In the genomic region with DNA sequence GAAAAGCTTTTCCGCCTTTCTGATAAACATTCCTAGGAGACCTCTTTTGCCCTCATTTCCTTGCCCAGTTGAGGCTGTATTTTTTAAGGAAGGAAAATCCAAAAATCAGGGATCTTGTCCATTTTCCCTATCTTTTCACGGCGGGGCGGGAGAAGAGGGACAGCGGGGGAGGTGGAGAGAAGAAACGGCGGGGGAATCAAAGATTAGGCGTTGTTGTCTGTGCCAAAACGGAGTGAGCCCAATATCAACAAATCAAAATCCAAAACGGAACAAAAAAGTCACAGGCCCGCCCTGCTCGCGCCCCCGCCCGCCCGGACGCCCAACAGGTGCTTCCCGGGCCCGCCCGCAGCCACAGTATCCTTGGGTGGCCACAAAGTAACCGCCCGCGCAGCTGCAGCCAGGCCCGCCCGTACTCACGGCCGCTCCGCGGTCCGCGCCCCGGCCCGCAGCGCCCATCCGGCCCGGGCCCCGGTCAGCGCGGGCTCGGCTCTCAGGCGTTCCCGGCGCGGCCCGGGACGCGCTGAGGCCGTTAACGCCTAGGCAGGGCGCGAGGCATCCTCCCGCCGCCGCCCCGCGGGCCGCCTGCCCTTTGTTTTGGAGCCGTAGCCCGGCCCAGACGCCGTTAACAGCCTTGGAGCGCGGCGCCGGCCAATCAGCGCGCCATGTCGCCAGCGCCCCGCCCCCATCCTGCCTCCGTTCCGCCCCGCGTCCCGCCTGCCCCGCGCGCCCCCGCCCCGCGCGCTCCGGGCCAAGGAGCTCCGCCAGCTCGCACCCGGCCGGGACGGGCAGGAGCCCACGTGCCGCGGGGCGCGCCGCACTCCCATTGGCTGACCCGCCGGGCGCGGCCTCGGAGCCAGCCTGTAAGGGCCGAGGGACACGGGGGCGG, we compare ENCODE assay signal across 1 cellular context.
A peak's percentile ranks its signal among the peaks of the same experiment; 100 is the strongest.
TF ChIP-seq lines count a peak whose summit lies in the region.

A gene with protein sequence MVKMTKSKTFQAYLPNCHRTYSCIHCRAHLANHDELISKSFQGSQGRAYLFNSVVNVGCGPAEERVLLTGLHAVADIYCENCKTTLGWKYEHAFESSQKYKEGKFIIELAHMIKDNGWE (minus strand): TSS at position 597 of the 886 bp plus-strand sequence. CDS start 25,050 bp downstream, outside the sequence.

TF ChIP-seq in HepG2, 621 proteins besides CTCF, POLR2A, EP300 and RAD21 (continued from another document and continues in another):
- TF ChIP-seq, protein P1, sequence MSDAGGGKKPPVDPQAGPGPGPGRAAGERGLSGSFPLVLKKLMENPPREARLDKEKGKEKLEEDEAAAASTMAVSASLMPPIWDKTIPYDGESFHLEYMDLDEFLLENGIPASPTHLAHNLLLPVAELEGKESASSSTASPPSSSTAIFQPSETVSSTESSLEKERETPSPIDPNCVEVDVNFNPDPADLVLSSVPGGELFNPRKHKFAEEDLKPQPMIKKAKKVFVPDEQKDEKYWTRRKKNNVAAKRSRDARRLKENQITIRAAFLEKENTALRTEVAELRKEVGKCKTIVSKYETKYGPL (CRISPR knock-in tag; IDR thresholded peaks at IDR 0.05) = peak; percentile 47; the same call in 1 of the 2 replicates
- TF ChIP-seq MEF2D (CRISPR knock-in tag; IDR thresholded peaks at IDR 0.05) = no peak
- peak; percentile 79; the same call in 1 of the 2 replicates for TF ChIP-seq KDM5B (CRISPR knock-in tag; IDR thresholded peaks at IDR 0.05; ENCODE audit: borderline replicate concordance)
- no peak for TF ChIP-seq NR3C1 (CRISPR knock-in tag; IDR thresholded peaks at IDR 0.05)
- TF ChIP-seq ZNF776 (CRISPR knock-in tag; IDR thresholded peaks at IDR 0.05) = peak; percentile 86; the same call in 1 of the 2 replicates
- TF ChIP-seq, protein P2, sequence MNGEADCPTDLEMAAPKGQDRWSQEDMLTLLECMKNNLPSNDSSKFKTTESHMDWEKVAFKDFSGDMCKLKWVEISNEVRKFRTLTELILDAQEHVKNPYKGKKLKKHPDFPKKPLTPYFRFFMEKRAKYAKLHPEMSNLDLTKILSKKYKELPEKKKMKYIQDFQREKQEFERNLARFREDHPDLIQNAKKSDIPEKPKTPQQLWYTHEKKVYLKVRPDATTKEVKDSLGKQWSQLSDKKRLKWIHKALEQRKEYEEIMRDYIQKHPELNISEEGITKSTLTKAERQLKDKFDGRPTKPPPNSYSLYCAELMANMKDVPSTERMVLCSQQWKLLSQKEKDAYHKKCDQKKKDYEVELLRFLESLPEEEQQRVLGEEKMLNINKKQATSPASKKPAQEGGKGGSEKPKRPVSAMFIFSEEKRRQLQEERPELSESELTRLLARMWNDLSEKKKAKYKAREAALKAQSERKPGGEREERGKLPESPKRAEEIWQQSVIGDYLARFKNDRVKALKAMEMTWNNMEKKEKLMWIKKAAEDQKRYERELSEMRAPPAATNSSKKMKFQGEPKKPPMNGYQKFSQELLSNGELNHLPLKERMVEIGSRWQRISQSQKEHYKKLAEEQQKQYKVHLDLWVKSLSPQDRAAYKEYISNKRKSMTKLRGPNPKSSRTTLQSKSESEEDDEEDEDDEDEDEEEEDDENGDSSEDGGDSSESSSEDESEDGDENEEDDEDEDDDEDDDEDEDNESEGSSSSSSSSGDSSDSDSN (CRISPR knock-in tag; IDR thresholded peaks at IDR 0.05) = peak; percentile 43; the same call in 1 of the 2 replicates
- TF ChIP-seq, protein P3, sequence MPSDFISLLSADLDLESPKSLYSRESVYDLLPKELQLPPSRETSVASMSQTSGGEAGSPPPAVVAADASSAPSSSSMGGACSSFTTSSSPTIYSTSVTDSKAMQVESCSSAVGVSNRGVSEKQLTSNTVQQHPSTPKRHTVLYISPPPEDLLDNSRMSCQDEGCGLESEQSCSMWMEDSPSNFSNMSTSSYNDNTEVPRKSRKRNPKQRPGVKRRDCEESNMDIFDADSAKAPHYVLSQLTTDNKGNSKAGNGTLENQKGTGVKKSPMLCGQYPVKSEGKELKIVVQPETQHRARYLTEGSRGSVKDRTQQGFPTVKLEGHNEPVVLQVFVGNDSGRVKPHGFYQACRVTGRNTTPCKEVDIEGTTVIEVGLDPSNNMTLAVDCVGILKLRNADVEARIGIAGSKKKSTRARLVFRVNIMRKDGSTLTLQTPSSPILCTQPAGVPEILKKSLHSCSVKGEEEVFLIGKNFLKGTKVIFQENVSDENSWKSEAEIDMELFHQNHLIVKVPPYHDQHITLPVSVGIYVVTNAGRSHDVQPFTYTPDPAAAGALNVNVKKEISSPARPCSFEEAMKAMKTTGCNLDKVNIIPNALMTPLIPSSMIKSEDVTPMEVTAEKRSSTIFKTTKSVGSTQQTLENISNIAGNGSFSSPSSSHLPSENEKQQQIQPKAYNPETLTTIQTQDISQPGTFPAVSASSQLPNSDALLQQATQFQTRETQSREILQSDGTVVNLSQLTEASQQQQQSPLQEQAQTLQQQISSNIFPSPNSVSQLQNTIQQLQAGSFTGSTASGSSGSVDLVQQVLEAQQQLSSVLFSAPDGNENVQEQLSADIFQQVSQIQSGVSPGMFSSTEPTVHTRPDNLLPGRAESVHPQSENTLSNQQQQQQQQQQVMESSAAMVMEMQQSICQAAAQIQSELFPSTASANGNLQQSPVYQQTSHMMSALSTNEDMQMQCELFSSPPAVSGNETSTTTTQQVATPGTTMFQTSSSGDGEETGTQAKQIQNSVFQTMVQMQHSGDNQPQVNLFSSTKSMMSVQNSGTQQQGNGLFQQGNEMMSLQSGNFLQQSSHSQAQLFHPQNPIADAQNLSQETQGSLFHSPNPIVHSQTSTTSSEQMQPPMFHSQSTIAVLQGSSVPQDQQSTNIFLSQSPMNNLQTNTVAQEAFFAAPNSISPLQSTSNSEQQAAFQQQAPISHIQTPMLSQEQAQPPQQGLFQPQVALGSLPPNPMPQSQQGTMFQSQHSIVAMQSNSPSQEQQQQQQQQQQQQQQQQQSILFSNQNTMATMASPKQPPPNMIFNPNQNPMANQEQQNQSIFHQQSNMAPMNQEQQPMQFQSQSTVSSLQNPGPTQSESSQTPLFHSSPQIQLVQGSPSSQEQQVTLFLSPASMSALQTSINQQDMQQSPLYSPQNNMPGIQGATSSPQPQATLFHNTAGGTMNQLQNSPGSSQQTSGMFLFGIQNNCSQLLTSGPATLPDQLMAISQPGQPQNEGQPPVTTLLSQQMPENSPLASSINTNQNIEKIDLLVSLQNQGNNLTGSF (CRISPR knock-in tag; IDR thresholded peaks at IDR 0.05) = 0 out of 2 replicates have a peak, but pooled peaks have one; percentile 82
- no peak for TF ChIP-seq ZBTB7B (CRISPR knock-in tag; IDR thresholded peaks at IDR 0.05)
- peak; percentile 46; the same call in 1 of the 2 replicates for TF ChIP-seq HOXA9 (CRISPR knock-in tag; IDR thresholded peaks at IDR 0.05; ENCODE audit: borderline replicate concordance)
- TF ChIP-seq SALL1 (CRISPR knock-in tag; IDR thresholded peaks at IDR 0.05) = peak; percentile 87
- peak; percentile 34; the same call in 1 of the 2 replicates for TF ChIP-seq ZNF253 (CRISPR knock-in tag; IDR thresholded peaks at IDR 0.05; ENCODE audit: borderline replicate concordance)
- TF ChIP-seq FOXO1 (CRISPR knock-in tag; IDR thresholded peaks at IDR 0.05) = no peak
- peak; percentile 83 for TF ChIP-seq ZFY (CRISPR knock-in tag; IDR thresholded peaks at IDR 0.05)
- TF ChIP-seq TARDBP (CRISPR knock-in tag; IDR thresholded peaks at IDR 0.05) = no peak
- TF ChIP-seq, protein P4, sequence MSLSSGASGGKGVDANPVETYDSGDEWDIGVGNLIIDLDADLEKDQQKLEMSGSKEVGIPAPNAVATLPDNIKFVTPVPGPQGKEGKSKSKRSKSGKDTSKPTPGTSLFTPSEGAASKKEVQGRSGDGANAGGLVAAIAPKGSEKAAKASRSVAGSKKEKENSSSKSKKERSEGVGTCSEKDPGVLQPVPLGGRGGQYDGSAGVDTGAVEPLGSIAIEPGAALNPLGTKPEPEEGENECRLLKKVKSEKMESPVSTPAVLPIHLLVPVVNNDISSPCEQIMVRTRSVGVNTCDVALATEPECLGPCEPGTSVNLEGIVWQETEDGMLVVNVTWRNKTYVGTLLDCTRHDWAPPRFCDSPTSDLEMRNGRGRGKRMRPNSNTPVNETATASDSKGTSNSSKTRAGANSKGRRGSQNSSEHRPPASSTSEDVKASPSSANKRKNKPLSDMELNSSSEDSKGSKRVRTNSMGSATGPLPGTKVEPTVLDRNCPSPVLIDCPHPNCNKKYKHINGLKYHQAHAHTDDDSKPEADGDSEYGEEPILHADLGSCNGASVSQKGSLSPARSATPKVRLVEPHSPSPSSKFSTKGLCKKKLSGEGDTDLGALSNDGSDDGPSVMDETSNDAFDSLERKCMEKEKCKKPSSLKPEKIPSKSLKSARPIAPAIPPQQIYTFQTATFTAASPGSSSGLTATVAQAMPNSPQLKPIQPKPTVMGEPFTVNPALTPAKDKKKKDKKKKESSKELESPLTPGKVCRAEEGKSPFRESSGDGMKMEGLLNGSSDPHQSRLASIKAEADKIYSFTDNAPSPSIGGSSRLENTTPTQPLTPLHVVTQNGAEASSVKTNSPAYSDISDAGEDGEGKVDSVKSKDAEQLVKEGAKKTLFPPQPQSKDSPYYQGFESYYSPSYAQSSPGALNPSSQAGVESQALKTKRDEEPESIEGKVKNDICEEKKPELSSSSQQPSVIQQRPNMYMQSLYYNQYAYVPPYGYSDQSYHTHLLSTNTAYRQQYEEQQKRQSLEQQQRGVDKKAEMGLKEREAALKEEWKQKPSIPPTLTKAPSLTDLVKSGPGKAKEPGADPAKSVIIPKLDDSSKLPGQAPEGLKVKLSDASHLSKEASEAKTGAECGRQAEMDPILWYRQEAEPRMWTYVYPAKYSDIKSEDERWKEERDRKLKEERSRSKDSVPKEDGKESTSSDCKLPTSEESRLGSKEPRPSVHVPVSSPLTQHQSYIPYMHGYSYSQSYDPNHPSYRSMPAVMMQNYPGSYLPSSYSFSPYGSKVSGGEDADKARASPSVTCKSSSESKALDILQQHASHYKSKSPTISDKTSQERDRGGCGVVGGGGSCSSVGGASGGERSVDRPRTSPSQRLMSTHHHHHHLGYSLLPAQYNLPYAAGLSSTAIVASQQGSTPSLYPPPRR (CRISPR knock-in tag; IDR thresholded peaks at IDR 0.05; ENCODE audit: borderline replicate concordance) = no peak
- TF ChIP-seq MXI1 (IDR thresholded peaks at IDR 0.05; ENCODE audit: borderline replicate concordance, low read depth, low read length) = no peak; the same call in 2 of the 3 replicates
- peak; percentile 88; the same call in 1 of the 2 replicates for TF ChIP-seq NFKB2 (CRISPR knock-in tag; IDR thresholded peaks at IDR 0.05; ENCODE audit: borderline replicate concordance)
- TF ChIP-seq, protein P5, sequence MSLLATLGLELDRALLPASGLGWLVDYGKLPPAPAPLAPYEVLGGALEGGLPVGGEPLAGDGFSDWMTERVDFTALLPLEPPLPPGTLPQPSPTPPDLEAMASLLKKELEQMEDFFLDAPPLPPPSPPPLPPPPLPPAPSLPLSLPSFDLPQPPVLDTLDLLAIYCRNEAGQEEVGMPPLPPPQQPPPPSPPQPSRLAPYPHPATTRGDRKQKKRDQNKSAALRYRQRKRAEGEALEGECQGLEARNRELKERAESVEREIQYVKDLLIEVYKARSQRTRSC (CRISPR knock-in tag; IDR thresholded peaks at IDR 0.05; ENCODE audit: low read depth) = no peak
- TF ChIP-seq ZNF556 (CRISPR knock-in tag; IDR thresholded peaks at IDR 0.05; ENCODE audit: borderline replicate concordance) = no peak
- TF ChIP-seq, protein P6, sequence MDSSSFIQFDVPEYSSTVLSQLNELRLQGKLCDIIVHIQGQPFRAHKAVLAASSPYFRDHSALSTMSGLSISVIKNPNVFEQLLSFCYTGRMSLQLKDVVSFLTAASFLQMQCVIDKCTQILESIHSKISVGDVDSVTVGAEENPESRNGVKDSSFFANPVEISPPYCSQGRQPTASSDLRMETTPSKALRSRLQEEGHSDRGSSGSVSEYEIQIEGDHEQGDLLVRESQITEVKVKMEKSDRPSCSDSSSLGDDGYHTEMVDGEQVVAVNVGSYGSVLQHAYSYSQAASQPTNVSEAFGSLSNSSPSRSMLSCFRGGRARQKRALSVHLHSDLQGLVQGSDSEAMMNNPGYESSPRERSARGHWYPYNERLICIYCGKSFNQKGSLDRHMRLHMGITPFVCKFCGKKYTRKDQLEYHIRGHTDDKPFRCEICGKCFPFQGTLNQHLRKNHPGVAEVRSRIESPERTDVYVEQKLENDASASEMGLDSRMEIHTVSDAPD (CRISPR knock-in tag; IDR thresholded peaks at IDR 0.05) = no peak
- TF ChIP-seq, protein P7, sequence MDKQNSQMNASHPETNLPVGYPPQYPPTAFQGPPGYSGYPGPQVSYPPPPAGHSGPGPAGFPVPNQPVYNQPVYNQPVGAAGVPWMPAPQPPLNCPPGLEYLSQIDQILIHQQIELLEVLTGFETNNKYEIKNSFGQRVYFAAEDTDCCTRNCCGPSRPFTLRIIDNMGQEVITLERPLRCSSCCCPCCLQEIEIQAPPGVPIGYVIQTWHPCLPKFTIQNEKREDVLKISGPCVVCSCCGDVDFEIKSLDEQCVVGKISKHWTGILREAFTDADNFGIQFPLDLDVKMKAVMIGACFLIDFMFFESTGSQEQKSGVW (CRISPR knock-in tag; IDR thresholded peaks at IDR 0.05; ENCODE audit: borderline replicate concordance) = no peak
- TF ChIP-seq ZSCAN9 (CRISPR knock-in tag; IDR thresholded peaks at IDR 0.05; ENCODE audit: borderline replicate concordance) = no peak
- TF ChIP-seq, protein P8, sequence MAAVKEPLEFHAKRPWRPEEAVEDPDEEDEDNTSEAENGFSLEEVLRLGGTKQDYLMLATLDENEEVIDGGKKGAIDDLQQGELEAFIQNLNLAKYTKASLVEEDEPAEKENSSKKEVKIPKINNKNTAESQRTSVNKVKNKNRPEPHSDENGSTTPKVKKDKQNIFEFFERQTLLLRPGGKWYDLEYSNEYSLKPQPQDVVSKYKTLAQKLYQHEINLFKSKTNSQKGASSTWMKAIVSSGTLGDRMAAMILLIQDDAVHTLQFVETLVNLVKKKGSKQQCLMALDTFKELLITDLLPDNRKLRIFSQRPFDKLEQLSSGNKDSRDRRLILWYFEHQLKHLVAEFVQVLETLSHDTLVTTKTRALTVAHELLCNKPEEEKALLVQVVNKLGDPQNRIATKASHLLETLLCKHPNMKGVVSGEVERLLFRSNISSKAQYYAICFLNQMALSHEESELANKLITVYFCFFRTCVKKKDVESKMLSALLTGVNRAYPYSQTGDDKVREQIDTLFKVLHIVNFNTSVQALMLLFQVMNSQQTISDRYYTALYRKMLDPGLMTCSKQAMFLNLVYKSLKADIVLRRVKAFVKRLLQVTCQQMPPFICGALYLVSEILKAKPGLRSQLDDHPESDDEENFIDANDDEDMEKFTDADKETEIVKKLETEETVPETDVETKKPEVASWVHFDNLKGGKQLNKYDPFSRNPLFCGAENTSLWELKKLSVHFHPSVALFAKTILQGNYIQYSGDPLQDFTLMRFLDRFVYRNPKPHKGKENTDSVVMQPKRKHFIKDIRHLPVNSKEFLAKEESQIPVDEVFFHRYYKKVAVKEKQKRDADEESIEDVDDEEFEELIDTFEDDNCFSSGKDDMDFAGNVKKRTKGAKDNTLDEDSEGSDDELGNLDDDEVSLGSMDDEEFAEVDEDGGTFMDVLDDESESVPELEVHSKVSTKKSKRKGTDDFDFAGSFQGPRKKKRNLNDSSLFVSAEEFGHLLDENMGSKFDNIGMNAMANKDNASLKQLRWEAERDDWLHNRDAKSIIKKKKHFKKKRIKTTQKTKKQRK (IDR thresholded peaks at IDR 0.05; ENCODE audit: low read length) = no peak
- no peak for TF ChIP-seq TAF15 (IDR thresholded peaks at IDR 0.05; ENCODE audit: low read depth, low read length, poor library complexity, severe bottlenecking)
- TF ChIP-seq HNF4A (CRISPR knock-in tag; IDR thresholded peaks at IDR 0.05) = no peak
- TF ChIP-seq, protein P9, sequence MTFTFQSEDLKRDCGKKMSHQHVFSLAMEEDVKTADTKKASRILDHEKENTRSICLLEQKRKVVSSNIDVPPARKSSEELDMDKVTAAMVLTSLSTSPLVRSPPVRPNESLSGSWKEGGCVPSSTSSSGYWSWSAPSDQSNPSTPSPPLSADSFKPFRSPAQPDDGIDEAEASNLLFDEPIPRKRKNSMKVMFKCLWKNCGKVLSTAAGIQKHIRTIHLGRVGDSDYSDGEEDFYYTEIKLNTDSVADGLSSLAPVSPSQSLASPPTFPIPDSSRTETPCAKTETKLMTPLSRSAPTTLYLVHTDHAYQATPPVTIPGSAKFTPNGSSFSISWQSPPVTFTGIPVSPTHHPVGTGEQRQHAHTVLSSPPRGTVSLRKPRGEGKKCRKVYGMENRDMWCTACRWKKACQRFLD (CRISPR knock-in tag; IDR thresholded peaks at IDR 0.05; ENCODE audit: borderline replicate concordance) = peak; percentile 69; the same call in 1 of the 2 replicates
- peak; percentile 66; the same call in 1 of the 2 replicates for TF ChIP-seq EEA1 (CRISPR knock-in tag; IDR thresholded peaks at IDR 0.05; ENCODE audit: borderline replicate concordance)
